In genomic region chr12:64221656-64222010, GRCh38 we compare ENCODE assay signal across 8 cellular contexts. TPM values are rescaled to one million over a fixed set of nuclear protein-coding genes. Genes with fewer than 3 reads are reported as not detected.
A peak's percentile ranks its signal among the peaks of the same experiment; 100 is the strongest.
DNase-seq lines count a peak whose midpoint lies in the region; ATAC-seq and TF ChIP-seq lines count a peak whose summit lies in the region.

No MANE protein-coding gene starts in this region.

- DNase-seq in ELF-1 (ENCODE audit: low read depth, low spot score): peak; percentile 91
- peak; percentile 99 for DNase-seq in GOT3 (lab: John Stamatoyannopoulos, UW)
- peak; percentile 46 to 54 for DNase-seq in Kasumi-1 (lab: John Stamatoyannopoulos, UW)
- peak; percentile 72 for DNase-seq in RPMI8226
- peak; percentile 67 for DNase-seq in amniotic epithelial cell (ENCODE audit: low read depth)
- peak; percentile 92 for DNase-seq in left ventricle myocardium superior
- peak; percentile 71 to 97 (median 81) for DNase-seq in posterior cingulate gyrus
- peak; percentile 83 to 84 for DNase-seq in uterus

- intact Hi-C loops in left ventricle myocardium superior (cut with micrococcal nuclease) (no loop called here), posterior cingulate gyrus (cut with DNase I) (no loop called here), uterus (cut with DNase I; ENCODE audit: low total_unique reads) (no loop called here)

- H3K9me3 ChIP-seq in uterus: no peaks in the 10 kb centered on the region

- H3K27me3 ChIP-seq in uterus: no peaks in the 10 kb centered on the region

- peak overlapping the region; percentile 87 to 88 for H3K27ac ChIP-seq in uterus

- peak; percentile 92 for ATAC-seq in left ventricle myocardium superior

- TF ChIP-seq POLR2A in uterus (IDR thresholded peaks at IDR 0.05): no peak

- TF ChIP-seq CTCF in uterus (IDR thresholded peaks at IDR 0.05): no peak

- no peaks in the 10 kb centered on the region for H3K36me3 ChIP-seq in uterus

- H3K4me1 ChIP-seq in uterus: no peaks in the 10 kb centered on the region

- H3K4me3 ChIP-seq in uterus: peak overlapping the region; percentile 64 to 92

RNA-seq across cellular contexts. Expression of gene KICS2, which starts 0.5 kb away (rescaled TPM):
- total RNA-seq in left ventricle myocardium superior (2.7 TPM), uterus (1 to 10 TPM in 3 of 4 donors, under 1 TPM in 1; 0.51 to 9.0 (median 6.6) TPM)

Comparison
In these comparisons a context has a peak if more than half of its experiments do, and no peak if none do; other contexts are left out.
1. Peak in every context shown above with its lines: DNase-seq, ATAC-seq, H3K4me3 ChIP-seq and H3K27ac ChIP-seq.